13 cellular contexts compared by ENCODE assay signal in the genomic region with DNA sequence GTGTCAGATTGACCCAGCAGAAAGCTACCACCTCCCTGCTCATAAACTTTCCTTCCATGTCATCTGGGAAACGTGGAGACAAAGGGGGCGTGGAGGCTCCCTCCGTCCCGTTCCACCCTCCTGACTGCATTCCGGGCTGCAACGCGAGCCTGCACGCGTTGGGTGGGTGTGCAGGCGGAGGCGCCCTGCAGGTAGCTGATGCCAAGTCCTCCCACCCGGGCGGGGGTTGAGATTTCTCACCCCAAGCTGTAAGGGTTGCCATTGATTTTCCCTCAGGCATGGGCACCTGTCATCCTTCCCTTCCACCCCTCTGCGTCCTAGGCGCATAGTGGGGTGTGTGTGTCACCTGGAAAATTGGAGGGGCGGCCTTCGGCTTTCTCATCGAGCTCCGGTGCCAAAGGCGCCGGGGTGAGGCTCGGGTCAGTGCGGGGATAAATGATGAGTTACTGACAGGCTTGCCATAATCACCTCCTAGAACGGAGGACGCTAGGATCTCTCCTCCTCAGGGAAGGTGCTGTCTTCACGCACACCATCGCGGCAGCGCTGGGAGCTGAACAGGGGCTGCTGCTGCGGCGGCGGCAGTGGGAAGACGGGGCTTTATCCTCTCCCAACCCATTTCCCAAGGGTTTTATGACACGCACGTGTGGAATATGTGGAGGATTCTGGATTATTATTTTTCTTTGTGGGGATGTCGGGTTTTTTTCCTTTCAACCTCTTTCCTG. TPM values are rescaled to one million over a fixed set of nuclear protein-coding genes. Genes with fewer than 3 reads are reported as not detected.
DNase-seq lines count a peak whose midpoint lies in the region; ATAC-seq, FAIRE-seq and TF ChIP-seq lines count a peak whose summit lies in the region.
"Had no signal": no experiment of that assay in that cellular context is flagged by ENCODE, and none has a peak within 500 bp of the region (broad histone marks: within the 10 kb centered on the region; RNA-seq: fewer than 3 reads in every experiment).

No MANE protein-coding gene starts in this region.

- no peaks in the 10 kb centered on the region for H4K20me1 ChIP-seq in neural progenitor cell (ENCODE audit: low read depth)

- H3K4me2 ChIP-seq in neural progenitor cell = peak overlapping the region; percentile 95

- BruUV-seq in Caco-2 (replicated peaks; lab: Mats Ljungman, UMichigan) = no TSS peak

- H3K36me3 Mint-ChIP-seq in Caco-2 (ENCODE audit: insufficient read depth, unreplicated experiment) = no peaks in the 10 kb centered on the region
- H3K36me3 Mint-ChIP-seq in neural progenitor cell = no peaks in the 10 kb centered on the region
- no peaks in the 10 kb centered on the region for H3K36me3 Mint-ChIP-seq in natural killer cell treated with Interleukin-12 subunit alpha and Interleukin-12 subunit beta and Interleukin-15 and Interleukin-18, amount 100 ng/mL, for 72 hours
- no peaks in the 10 kb centered on the region for H3K36me3 Mint-ChIP-seq in activated T-cell treated with anti-CD3 and anti-CD28 coated beads, Interleukin-2, amount 50 U/mL, for 4 hours (ENCODE audit: insufficient read depth)
- H3K36me3 Mint-ChIP-seq: memory B cell had no signal

- peaks cover 3% of the 10 kb centered on the region for H3K27me3 ChIP-seq in Caco-2 (replicated peaks; ENCODE audit: control insufficient read depth, insufficient read depth, low read length)
- H3K27me3 ChIP-seq in esophagus muscularis mucosa = peaks cover 0 to 50% (median 4%) of the 10 kb centered on the region in 4 donors
- H3K27me3 ChIP-seq in neural progenitor cell = peaks cover 80% of the 10 kb centered on the region
- H3K27me3 ChIP-seq in spleen (replicated peaks in 1 of 7) = peaks cover 0 to 55% (median 29%) of the 10 kb centered on the region in 7 donors

- DNase-seq in Caco-2 (no peak), esophagus muscularis mucosa (ENCODE audit: extremely low spot score) (no peak), neural progenitor cell (ENCODE audit: low spot score) (peak; percentile 53), spleen (no peak), GM12892 (ENCODE audit: insufficient read length) (no peak)
- DNase-seq in Jurkat, Clone E6-1 (ENCODE audit: low read depth, low spot score) = no peak
- DNase-seq in natural killer cell treated with Interleukin-12 subunit alpha and Interleukin-12 subunit beta and Interleukin-15 and Interleukin-18, amount 100 ng/mL, for 72 hours (ENCODE audit: low spot score) = no peak
- no peak for DNase-seq in activated T-cell treated with anti-CD3 and anti-CD28 coated beads, Interleukin-2, amount 50 U/mL, for 4 hours
- DNase-seq: effector memory CD8-positive, alpha-beta T cell; NK-92 treated with Interleukin-12 subunit alpha and Interleukin-12 subunit beta, amount 100 ng/mL, for 24 hours; stimulated activated CD4-positive, alpha-beta T cell treated with anti-CD3 and anti-CD28 coated beads, Interleukin-4, amount 100 ng/mL, for 1 hour had no signal

- H3K36me3 ChIP-seq in Caco-2 (ENCODE audit: control insufficient read depth, insufficient read depth, low read length) (no peaks in the 10 kb centered on the region), esophagus muscularis mucosa (no peaks in the 10 kb centered on the region), neural progenitor cell (no peaks in the 10 kb centered on the region), spleen (no peaks in the 10 kb centered on the region)

- H3K27ac Mint-ChIP-seq in Caco-2 (ENCODE audit: unreplicated experiment) = no peak overlapping the region
- H3K27ac Mint-ChIP-seq in neural progenitor cell = no peak overlapping the region
- H3K27ac Mint-ChIP-seq in natural killer cell treated with Interleukin-12 subunit alpha and Interleukin-12 subunit beta and Interleukin-15 and Interleukin-18, amount 100 ng/mL, for 72 hours = no peak overlapping the region
- H3K27ac Mint-ChIP-seq: activated T-helper 17 cell treated with anti-CD3 and anti-CD28 coated beads, Interleukin-2, amount 50 U/mL, for 72 hours; effector memory CD8-positive, alpha-beta T cell; memory B cell had no signal

- H3F3A ChIP-seq in neural progenitor cell (ENCODE audit: low read depth) = peaks cover 23% of the 10 kb centered on the region

- no peak for TF ChIP-seq EP300 in esophagus muscularis mucosa (IDR thresholded peaks at IDR 0.05)

- H3K9me3 Mint-ChIP-seq in Caco-2 (ENCODE audit: unreplicated experiment) (no peaks in the 10 kb centered on the region), neural progenitor cell (no peaks in the 10 kb centered on the region)
- peaks cover 9% of the 10 kb centered on the region for H3K9me3 Mint-ChIP-seq in natural killer cell treated with Interleukin-12 subunit alpha and Interleukin-12 subunit beta and Interleukin-15 and Interleukin-18, amount 100 ng/mL, for 72 hours
- no peaks in the 10 kb centered on the region for H3K9me3 Mint-ChIP-seq in activated T-cell treated with anti-CD3 and anti-CD28 coated beads, Interleukin-2, amount 50 U/mL, for 4 hours
- H3K9me3 Mint-ChIP-seq: activated T-helper 17 cell treated with anti-CD3 and anti-CD28 coated beads, Interleukin-2, amount 50 U/mL, for 72 hours had no signal

- no peaks in the 10 kb centered on the region for H3K9me3 ChIP-seq in Caco-2
- no peaks in the 10 kb centered on the region for H3K9me3 ChIP-seq in esophagus muscularis mucosa
- no peaks in the 10 kb centered on the region for H3K9me3 ChIP-seq in neural progenitor cell (ENCODE audit: low read depth)
- H3K9me3 ChIP-seq in spleen = no peaks in the 10 kb centered on the region

- no peak for TF ChIP-seq POLR2A in esophagus muscularis mucosa (IDR thresholded peaks at IDR 0.05; ENCODE audit: low read depth)
- TF ChIP-seq POLR2A in spleen (IDR thresholded peaks at IDR 0.05) = no peak
- TF ChIP-seq POLR2A in GM12892 (IDR thresholded peaks at IDR 0.05; ENCODE audit: low read depth, low read length) = no peak

- H3K9ac ChIP-seq in neural progenitor cell = no peak overlapping the region

- 2% methylated on average over 25 of the region's 36 CpGs for WGBS in esophagus muscularis mucosa
- WGBS in spleen, 5 donors = 4 to 9% (median 6%) methylated on average over 28 to 36 of the region's 36 CpGs

- TF ChIP-seq CTCF in Caco-2 (IDR thresholded peaks at IDR 0.05; ENCODE audit: insufficient read depth in 1 of 2, low read depth in 1 of 2, low read length in 1 of 2, severe bottlenecking in 1 of 2, unreplicated experiment in 1 of 2) (no peak), esophagus muscularis mucosa (IDR thresholded peaks at IDR 0.05) (no peak), neural progenitor cell (IDR thresholded peaks at IDR 0.05) (no peak), spleen (IDR thresholded peaks at IDR 0.05 in 8 of 11, conservative IDR thresholded peaks at IDR 0.05 in 3 of 11) (no peak)

- H3K4me3 Mint-ChIP-seq in Caco-2 (ENCODE audit: unreplicated experiment) (peak overlapping the region; percentile 84), neural progenitor cell (peak overlapping the region; percentile 94)
- H3K4me3 Mint-ChIP-seq in natural killer cell treated with Interleukin-12 subunit alpha and Interleukin-12 subunit beta and Interleukin-15 and Interleukin-18, amount 100 ng/mL, for 72 hours = no peak overlapping the region
- no peak overlapping the region for H3K4me3 Mint-ChIP-seq in activated T-cell treated with anti-CD3 and anti-CD28 coated beads, Interleukin-2, amount 50 U/mL, for 4 hours
- H3K4me3 Mint-ChIP-seq: activated T-helper 17 cell treated with anti-CD3 and anti-CD28 coated beads, Interleukin-2, amount 50 U/mL, for 72 hours; effector memory CD8-positive, alpha-beta T cell; memory B cell had no signal

- CTCF ChIA-PET in Caco-2 (lab: Charles Lee) = no interaction called here

- H3K4me1 ChIP-seq in Caco-2 (0 out of 2 replicates have a peak, but pooled peaks cover 3% of the 10 kb centered on the region), esophagus muscularis mucosa (peaks cover 11 to 30% (median 16%) of the 10 kb centered on the region in 4 donors), neural progenitor cell (peaks cover 24% of the 10 kb centered on the region), spleen (peaks cover 0 to 12% (median 4%) of the 10 kb centered on the region in 6 donors)

- FAIRE-seq in GM12892 (lab: Jason Lieb, UNC) = no peak

- peak overlapping the region; percentile 91 for H2AFZ ChIP-seq in neural progenitor cell (replicated peaks)

- peak overlapping the region; percentile 41 for H3K4me3 ChIP-seq in Caco-2 (ENCODE audit: low read depth, low read length)
- peak overlapping the region; percentile 54; the same call in 1 of the 2 replicates for H3K4me3 ChIP-seq in Jurkat, Clone E6-1 (ENCODE audit: low read length)
- H3K4me3 ChIP-seq in esophagus muscularis mucosa = peak overlapping the region; percentile 42 to 56 (median 50)
- H3K4me3 ChIP-seq in neural progenitor cell = peak overlapping the region; percentile 80
- peak overlapping the region in 1 of 8 donors; percentile 44 for H3K4me3 ChIP-seq in spleen

- H3K79me2 ChIP-seq in neural progenitor cell (ENCODE audit: low read depth) = no peaks in the 10 kb centered on the region

- no peak for ATAC-seq in natural killer cell treated with Interleukin-12 subunit alpha and Interleukin-12 subunit beta and Interleukin-15 and Interleukin-18, amount 100 ng/mL, for 72 hours
- ATAC-seq in activated T-cell treated with anti-CD3 and anti-CD28 coated beads, Interleukin-2, amount 50 U/mL, for 4 hours = no peak
- ATAC-seq: activated T-helper 17 cell treated with anti-CD3 and anti-CD28 coated beads, Interleukin-2, amount 50 U/mL, for 72 hours; effector memory CD8-positive, alpha-beta T cell had no signal

- intact Hi-C loops in Caco-2 (cut with micrococcal nuclease; ENCODE audit: unreplicated experiment) (loop anchor here (5.0 kb wide), 2 partner anchors 88 to 427 kb away; no protein-coding TSS in a partner anchor), esophagus muscularis mucosa (cut with DNase I) (no loop called here), spleen (cut with DNase I; ENCODE audit: low total_unique reads) (no loop called here)

- H3K4me1 Mint-ChIP-seq in Caco-2 (ENCODE audit: low read depth, unreplicated experiment) (peaks cover 6% of the 10 kb centered on the region), neural progenitor cell (peaks cover 36% of the 10 kb centered on the region)
- no peaks in the 10 kb centered on the region for H3K4me1 Mint-ChIP-seq in natural killer cell treated with Interleukin-12 subunit alpha and Interleukin-12 subunit beta and Interleukin-15 and Interleukin-18, amount 100 ng/mL, for 72 hours (ENCODE audit: low read depth in 2 of 2)
- H3K4me1 Mint-ChIP-seq in activated T-cell treated with anti-CD3 and anti-CD28 coated beads, Interleukin-2, amount 50 U/mL, for 4 hours (ENCODE audit: low read depth) = no peaks in the 10 kb centered on the region
- H3K4me1 Mint-ChIP-seq: activated T-helper 17 cell treated with anti-CD3 and anti-CD28 coated beads, Interleukin-2, amount 50 U/mL, for 72 hours; memory B cell had no signal

- POLR2A ChIA-PET in Caco-2 (lab: Charles Lee) = no interaction called here

- peaks cover 40% of the 10 kb centered on the region for H3K27me3 Mint-ChIP-seq in Caco-2 (ENCODE audit: insufficient read depth, unreplicated experiment)
- H3K27me3 Mint-ChIP-seq in neural progenitor cell (ENCODE audit: insufficient read depth, low read depth) = peaks cover 18% of the 10 kb centered on the region
- peaks cover 22 to 28% of the 10 kb centered on the region in 2 donors for H3K27me3 Mint-ChIP-seq in natural killer cell treated with Interleukin-12 subunit alpha and Interleukin-12 subunit beta and Interleukin-15 and Interleukin-18, amount 100 ng/mL, for 72 hours
- peaks cover 45% of the 10 kb centered on the region for H3K27me3 Mint-ChIP-seq in activated T-cell treated with anti-CD3 and anti-CD28 coated beads, Interleukin-2, amount 50 U/mL, for 4 hours (ENCODE audit: low read depth)

- H3K27ac ChIP-seq in esophagus muscularis mucosa (replicated peaks in 1 of 4) (no peak overlapping the region), neural progenitor cell (no peak overlapping the region), spleen (no peak overlapping the region)

RNA-seq across cellular contexts. Expression of a gene that starts 0.9 kb away (rescaled TPM):
- total RNA-seq in Caco-2 (2022) (not detected in 2 replicates), esophagus muscularis mucosa (under 1 TPM in 3 of 4 donors, not detected in 1; 0.19 to 0.99 (median 0.29) TPM), neural progenitor cell (ENCODE audit: low replicate concordance) (1.2 and 3.2 TPM in 2 replicates), spleen (not detected)
- polyA plus RNA-seq in Jurkat, Clone E6-1 (2012; ENCODE audit: insufficient read depth, insufficient read length) = 0.39 TPM
- total RNA-seq in natural killer cell treated with Interleukin-12 subunit alpha and Interleukin-12 subunit beta and Interleukin-15 and Interleukin-18, amount 100 ng/mL, for 72 hours = not detected
- not detected for polyA plus RNA-seq in spleen
- polyA plus RNA-seq in GM12892 (2012; ENCODE audit: missing spikeins) = not detected
- total RNA-seq in activated T-cell treated with anti-CD3 and anti-CD28 coated beads, Interleukin-2, amount 50 U/mL, for 4 hours = not detected
- total RNA-seq: activated T-helper 17 cell treated with anti-CD3 and anti-CD28 coated beads, Interleukin-2, amount 50 U/mL, for 72 hours had no signal

Comparison
In these comparisons a context has a peak if more than half of its experiments do, and no peak if none do; other contexts are left out.
1. H3K4me3 Mint-ChIP-seq: peak in Caco-2 (single experiment) and neural progenitor cell (single experiment); none in natural killer cell treated with Interleukin-12 subunit alpha and Interleukin-12 subunit beta and Interleukin-15 and Interleukin-18, amount 100 ng/mL, for 72 hours (single experiment) and activated T-cell treated with anti-CD3 and anti-CD28 coated beads, Interleukin-2, amount 50 U/mL, for 4 hours (single experiment).